21 cellular contexts compared by ENCODE assay signal in the genomic region with DNA sequence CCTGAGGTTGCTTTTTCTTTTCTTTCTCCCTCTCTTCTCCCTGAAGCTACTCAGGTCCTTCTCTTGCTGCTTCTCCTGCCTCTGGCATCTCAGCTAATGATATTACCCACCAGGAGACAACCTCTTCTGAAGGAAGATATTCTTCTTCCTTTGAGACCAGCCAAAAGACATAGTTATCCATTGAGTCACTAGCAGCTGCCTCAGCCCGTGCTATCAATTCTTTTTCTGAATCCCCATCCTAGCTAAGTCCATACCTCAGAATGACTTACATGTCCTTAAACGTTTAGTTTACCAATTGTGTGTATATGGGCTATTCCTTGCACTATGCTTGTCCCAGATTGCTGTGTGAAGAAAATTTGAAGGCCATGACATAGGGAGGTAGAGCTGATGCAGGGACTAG.
"Had no signal": no experiment of that assay in that cellular context is flagged by ENCODE, and none has a peak within 500 bp of the region (broad histone marks: within the 10 kb centered on the region; RNA-seq: fewer than 3 reads in every experiment).

No MANE protein-coding gene starts in this region.

- H3K4me1 ChIP-seq: heart left ventricle, spleen, tibial nerve had no signal

- H3K36me3 ChIP-seq: cardiac muscle cell, heart left ventricle, spleen, tibial nerve had no signal

- ATAC-seq: activated CD4-positive, alpha-beta T cell treated with anti-CD3 and anti-CD28 coated beads for 36 hours; activated T-cell treated with anti-CD3 and anti-CD28 coated beads, Interleukin-2, amount 50 U/mL, for 72 hours; heart left ventricle; naive thymus-derived CD8-positive, alpha-beta T cell; right cardiac atrium; stimulated activated memory B cell treated with anti-CD40 and anti-IgM and Interleukin-4, amounts not matched to agents 10 μg/mL and 1 μg/mL and 100 μg/mL, for 72 hours had no signal

- DNase-seq: activated CD4-positive, alpha-beta memory T cell treated with anti-CD3 and anti-CD28 coated beads, Interleukin-2, amount 10 ng/mL, durations not matched to agents 7 days and 5 days; activated CD4-positive, alpha-beta T cell treated with anti-CD3 and anti-CD28 coated beads for 36 hours; activated gamma-delta T cell treated with Interleukin-2 at 50 U/mL for 16 hours; activated naive CD8-positive, alpha-beta T cell treated with anti-CD3 and anti-CD28 coated beads, Interleukin-2, amount 10 ng/mL, durations not matched to agents 7 days and 5 days; activated T-cell treated with anti-CD3 and anti-CD28 coated beads, Interleukin-2, amount 50 U/mL, for 72 hours; effector CD4-positive, alpha-beta T cell; heart left ventricle; islet precursor cell; naive thymus-derived CD8-positive, alpha-beta T cell; nucleus accumbens; right cardiac atrium; spleen; stimulated activated CD4-positive, alpha-beta T cell treated with anti-CD3 and anti-CD28 coated beads, Interleukin-1b, Interleukin-23, amount 100 ng/mL, for 48 hours; T-helper 9 cell had no signal

- H3K27me3 ChIP-seq: cardiac muscle cell, heart left ventricle, spleen, tibial nerve had no signal

- FAIRE-seq: astrocyte, endothelial cell of umbilical vein, frontal cortex had no signal

- H3K27ac ChIP-seq: cardiac muscle cell, heart left ventricle, spleen, tibial nerve, VCaP had no signal

- H3K4me3 ChIP-seq: cardiac muscle cell, heart left ventricle, spleen, tibial nerve had no signal
